7 cellular contexts compared by ENCODE assay signal in genomic region chr9:93119953-93120845, GRCh38. TPM values are rescaled to one million over a fixed set of nuclear protein-coding genes. Genes with fewer than 3 reads are reported as not detected.
DNase-seq lines count a peak whose midpoint lies in the region; FAIRE-seq and TF ChIP-seq lines count a peak whose summit lies in the region.

No MANE protein-coding gene starts in this region.

- TF ChIP-seq POLR2A in GM12891 (IDR thresholded peaks at IDR 0.05; ENCODE audit: low read depth, low read length): peak; percentile 37; the same call in 1 of the 2 replicates

- no peaks in the 10 kb centered on the region for H3K27me3 Mint-ChIP-seq in activated CD4-positive, alpha-beta memory T cell treated with anti-CD3 and anti-CD28 coated beads, Interleukin-2, amount 10 ng/mL, durations not matched to agents 7 days and 5 days
- no peaks in the 10 kb centered on the region for H3K27me3 Mint-ChIP-seq in nephron progenitor cell (ENCODE audit: low read depth, poor library complexity)

- TF ChIP-seq CTCF in fibroblast of pulmonary artery (IDR thresholded peaks at IDR 0.05; ENCODE audit: low read length, missing control alignments): peak; percentile 51
- TF ChIP-seq CTCF in nephron progenitor cell (IDR thresholded peaks at IDR 0.05): no peak

- CTCF ChIA-PET in activated CD4-positive, alpha-beta memory T cell treated with anti-CD3 and anti-CD28 coated beads, Interleukin-2, amount 10 ng/mL, durations not matched to agents 7 days and 5 days (lab: Charles Lee): interaction anchor here (0.8 to 3.2 kb wide), 3 partner anchors 8 to 163 kb away, joined by 3 to 30 read pairs (median 4); no protein-coding TSS in a partner anchor

- peaks cover 19% of the 10 kb centered on the region for H3K36me3 Mint-ChIP-seq in activated CD4-positive, alpha-beta memory T cell treated with anti-CD3 and anti-CD28 coated beads, Interleukin-2, amount 10 ng/mL, durations not matched to agents 7 days and 5 days (ENCODE audit: low read depth)
- no peaks in the 10 kb centered on the region for H3K36me3 Mint-ChIP-seq in nephron progenitor cell (ENCODE audit: low read depth)

- no peak overlapping the region for H3K4me3 ChIP-seq in fibroblast of pulmonary artery (replicated peaks; ENCODE audit: low read depth, low read length)

- peaks cover 16% of the 10 kb centered on the region for H3K4me1 Mint-ChIP-seq in activated CD4-positive, alpha-beta memory T cell treated with anti-CD3 and anti-CD28 coated beads, Interleukin-2, amount 10 ng/mL, durations not matched to agents 7 days and 5 days
- H3K4me1 Mint-ChIP-seq in nephron progenitor cell: peaks cover 9% of the 10 kb centered on the region

- peak; percentile 97 for FAIRE-seq in GM12891 (lab: Jason Lieb, UNC)

- H3K27ac Mint-ChIP-seq in activated CD4-positive, alpha-beta memory T cell treated with anti-CD3 and anti-CD28 coated beads, Interleukin-2, amount 10 ng/mL, durations not matched to agents 7 days and 5 days: peak overlapping the region; percentile 68
- peak overlapping the region; percentile 30 for H3K27ac Mint-ChIP-seq in nephron progenitor cell

- no peaks in the 10 kb centered on the region for H3K9me3 Mint-ChIP-seq in activated CD4-positive, alpha-beta memory T cell treated with anti-CD3 and anti-CD28 coated beads, Interleukin-2, amount 10 ng/mL, durations not matched to agents 7 days and 5 days
- no peaks in the 10 kb centered on the region for H3K9me3 Mint-ChIP-seq in nephron progenitor cell

- DNase-seq in GM12891 (ENCODE audit: insufficient read length, low spot score) (peak; percentile 89), GOT3 (lab: John Stamatoyannopoulos, UW) (peak; percentile 13), LoVo (ENCODE audit: low spot score) (peak; percentile 78), fibroblast of pulmonary artery (ENCODE audit: low read depth) (peak; percentile 97), nephron progenitor cell (peak; percentile 1), NCI-H748 (lab: John Stamatoyannopoulos, UW; ENCODE audit: unreplicated experiment) (no peak)
- DNase-seq in activated CD4-positive, alpha-beta memory T cell treated with anti-CD3 and anti-CD28 coated beads, Interleukin-2, amount 10 ng/mL, durations not matched to agents 7 days and 5 days: peak; percentile 55

- POLR2A ChIA-PET in activated CD4-positive, alpha-beta memory T cell treated with anti-CD3 and anti-CD28 coated beads, Interleukin-2, amount 10 ng/mL, durations not matched to agents 7 days and 5 days (lab: Charles Lee): interaction anchor here (0.7 to 4.5 kb wide), 4 partner anchors 10 to 22 kb away, joined by 3 to 14 read pairs (median 6); partner anchors contain the start of gene NINJ1

- H3K4me3 Mint-ChIP-seq in activated CD4-positive, alpha-beta memory T cell treated with anti-CD3 and anti-CD28 coated beads, Interleukin-2, amount 10 ng/mL, durations not matched to agents 7 days and 5 days: no peak overlapping the region
- H3K4me3 Mint-ChIP-seq in nephron progenitor cell: no peak overlapping the region

TF ChIP-seq in GM12891, 5 proteins besides CTCF, POLR2A, EP300 and RAD21:
- peak; percentile 62; the same call in 1 of the 2 replicates for TF ChIP-seq POU2F2 (IDR thresholded peaks at IDR 0.05; ENCODE audit: low read depth, low read length)
- TF ChIP-seq TAF1 (IDR thresholded peaks at IDR 0.05; ENCODE audit: low read depth, low read length): no peak
- TF ChIP-seq POLR2AphosphoS5 (IDR thresholded peaks at IDR 0.05; ENCODE audit: low read depth, low read length): peak; percentile 72; the same call in 1 of the 2 replicates
- TF ChIP-seq PAX5 (IDR thresholded peaks at IDR 0.05; ENCODE audit: insufficient read depth, low read length, severe bottlenecking): no peak
- peak; percentile 78 for TF ChIP-seq SPI1 (IDR thresholded peaks at IDR 0.05; ENCODE audit: low read depth, low read length)

RNA-seq across cellular contexts. Expression of gene NINJ1, which starts 13.9 kb away (rescaled TPM):
- polyA plus RNA-seq in GM12891 (2012; ENCODE audit: low read depth, missing spikeins): 26.6 TPM
- total RNA-seq in activated CD4-positive, alpha-beta memory T cell treated with anti-CD3 and anti-CD28 coated beads, Interleukin-2, amount 10 ng/mL, durations not matched to agents 7 days and 5 days: 10 to 100 TPM; 36.9 to 37.4 TPM

RNA-seq across cellular contexts. Expression of gene CARD19, which starts 24.2 kb away (rescaled TPM):
- 10.7 TPM for polyA plus RNA-seq in GM12891 (2012; ENCODE audit: low read depth, missing spikeins)
- 10 to 100 TPM; 80.4 to 83.5 TPM for total RNA-seq in activated CD4-positive, alpha-beta memory T cell treated with anti-CD3 and anti-CD28 coated beads, Interleukin-2, amount 10 ng/mL, durations not matched to agents 7 days and 5 days
